Comparison of ENCODE assay signal across 16 cellular contexts in genomic region chr11:90219438-90219837, GRCh38. TPM values are rescaled to one million over a fixed set of nuclear protein-coding genes. Genes with fewer than 3 reads are reported as not detected.
A peak's percentile ranks its signal among the peaks of the same experiment; 100 is the strongest.
DNase-seq lines count a peak whose midpoint lies in the region; ATAC-seq and TF ChIP-seq lines count a peak whose summit lies in the region.
"Had no signal": no experiment of that assay in that cellular context is flagged by ENCODE, and none has a peak within 500 bp of the region (broad histone marks: within the 10 kb centered on the region; RNA-seq: fewer than 3 reads in every experiment).

No MANE protein-coding gene starts in this region.

- CTCF ChIA-PET in CD8-positive, alpha-beta T cell (lab: Charles Lee), result interaction anchor here (1.0 kb wide), 1 partner anchor 14 kb away, joined by 4 read pairs; no protein-coding TSS in a partner anchor

- no peaks in the 10 kb centered on the region for H3K9me3 Mint-ChIP-seq in CD8-positive, alpha-beta T cell
- H3K9me3 Mint-ChIP-seq: naive B cell had no signal

- no peak for TF ChIP-seq CTCF in CD8-positive, alpha-beta T cell (IDR thresholded peaks at IDR 0.05)

- H3K36me3 Mint-ChIP-seq in CD8-positive, alpha-beta T cell, result peaks cover 41% of the 10 kb centered on the region
- peaks cover 12% of the 10 kb centered on the region for H3K36me3 Mint-ChIP-seq in T-helper 17 cell (ENCODE audit: low read depth)

- H3K27ac ChIP-seq in BLaER1 treated with 17β-estradiol and CSF1 and Interleukin-3, amounts not matched to agents 10 nM and 100 nM, result 0 out of 22 replicates have a peak overlapping the region, but pooled peaks of 1 of the 11 experiments have one; percentile 12
- H3K27ac ChIP-seq in CD8-positive, alpha-beta T cell (ENCODE audit: low read depth, low read length), result no peak overlapping the region
- no peak overlapping the region for H3K27ac ChIP-seq in mesendoderm (ENCODE audit: low read depth, low read length)
- H3K27ac ChIP-seq: cardiac muscle cell, foreskin keratinocyte had no signal

- peaks cover 57% of the 10 kb centered on the region for H3K79me2 ChIP-seq in mesendoderm (ENCODE audit: control insufficient read depth, insufficient read depth, low read length)

- H2AK5ac ChIP-seq in mesendoderm (ENCODE audit: low read length), result no peak overlapping the region

- no peak overlapping the region for H3K9ac ChIP-seq in BLaER1 treated with 17β-estradiol and CSF1 and Interleukin-3, amounts not matched to agents 10 nM and 100 nM
- H3K9ac ChIP-seq in mesendoderm (ENCODE audit: low read length), result no peak overlapping the region

- no peak overlapping the region for H4K8ac ChIP-seq in mesendoderm (ENCODE audit: low read depth, low read length)

- no peak overlapping the region for H4K5ac ChIP-seq in mesendoderm (ENCODE audit: low read length)

- intact Hi-C loops in CD8-positive, alpha-beta T cell (cut with DNase I, micrococcal nuclease), result no loop called here

- no peak for ATAC-seq in CD8-positive, alpha-beta T cell
- ATAC-seq in T-helper 17 cell (no peak), HG03108 (IDR thresholded peaks at IDR 0.05; ENCODE audit: unreplicated experiment) (no peak), HG02981 (IDR thresholded peaks at IDR 0.05; ENCODE audit: unreplicated experiment) (no peak)
- ATAC-seq: foreskin keratinocyte, left ventricle myocardium superior had no signal

- no peak overlapping the region for H3K18ac ChIP-seq in mesendoderm (ENCODE audit: low read length)

- peaks cover 61 to 84% (median 78%) of the 10 kb centered on the region in 11 experiments; a peak in 21 of 22 replicates for H4K20me1 ChIP-seq in BLaER1 treated with 17β-estradiol and CSF1 and Interleukin-3, amounts not matched to agents 10 nM and 100 nM

- DNase-seq in CD8-positive, alpha-beta T cell, result no peak
- DNase-seq in T-helper 17 cell, result no peak
- peak; percentile 5 for DNase-seq in mesendoderm
- DNase-seq in H7, result no peak
- DNase-seq: activated CD8-positive, alpha-beta memory T cell treated with anti-CD3 and anti-CD28 coated beads for 24 hours; C1 segment of cervical spinal cord; foreskin keratinocyte; left ventricle myocardium superior; naive B cell; NCI-H187; NCI-H446 treated with DMSO at 0.1 percent for 48 hours; substantia nigra had no signal

- no CpG with 5 or more reads among the region's 6 CpGs for WGBS in mesendoderm (ENCODE audit: extremely low coverage, insufficient coverage, low lambda C conversion rate)

- H3K27me3 ChIP-seq in BLaER1 treated with 17β-estradiol and CSF1 and Interleukin-3, amounts not matched to agents 10 nM and 100 nM, result no peaks in the 10 kb centered on the region
- H3K27me3 ChIP-seq in CD8-positive, alpha-beta T cell (ENCODE audit: insufficient read depth, low read length), result no peaks in the 10 kb centered on the region
- H3K27me3 ChIP-seq in mesendoderm (ENCODE audit: insufficient read depth, low read length, poor library complexity) (no peaks in the 10 kb centered on the region), H7 (ENCODE audit: control insufficient read depth, insufficient read depth, low read length) (no peaks in the 10 kb centered on the region)
- H3K27me3 ChIP-seq: cardiac muscle cell, foreskin keratinocyte had no signal

- H3K27me3 Mint-ChIP-seq in CD8-positive, alpha-beta T cell (ENCODE audit: low read depth), result no peaks in the 10 kb centered on the region
- no peaks in the 10 kb centered on the region for H3K27me3 Mint-ChIP-seq in T-helper 17 cell
- H3K27me3 Mint-ChIP-seq: naive B cell had no signal

- H3K4me1 Mint-ChIP-seq in CD8-positive, alpha-beta T cell (ENCODE audit: low read depth), result peaks cover 72% of the 10 kb centered on the region
- H3K4me1 Mint-ChIP-seq in T-helper 17 cell, result peaks cover 41% of the 10 kb centered on the region

- H3K4me2 ChIP-seq in BLaER1 treated with 17β-estradiol and CSF1 and Interleukin-3, amounts not matched to agents 10 nM and 100 nM, result peak overlapping the region in 10 of 11 experiments; percentile 0 to 98 (median 84); a peak in 11 of 22 replicates
- no peak overlapping the region for H3K4me2 ChIP-seq in mesendoderm (ENCODE audit: low read length)

- no peak overlapping the region for H2BK120ac ChIP-seq in mesendoderm (ENCODE audit: low read depth, low read length)

- H3K4me1 ChIP-seq in BLaER1 treated with 17β-estradiol and CSF1 and Interleukin-3, amounts not matched to agents 10 nM and 100 nM, result peaks cover 26 to 48% (median 33%) of the 10 kb centered on the region in 10 experiments
- H3K4me1 ChIP-seq in CD8-positive, alpha-beta T cell (ENCODE audit: insufficient read depth, low read length), result peaks cover 45% of the 10 kb centered on the region
- H3K4me1 ChIP-seq in mesendoderm (ENCODE audit: control insufficient read depth, low read depth, low read length), result no peaks in the 10 kb centered on the region

- H3K27ac Mint-ChIP-seq in CD8-positive, alpha-beta T cell, result peak overlapping the region; percentile 15
- H3K27ac Mint-ChIP-seq in T-helper 17 cell, result peak overlapping the region; percentile 2

- H3K23ac ChIP-seq in mesendoderm (ENCODE audit: low read length), result no peak overlapping the region

- H3K36me3 ChIP-seq in BLaER1 treated with 17β-estradiol and CSF1 and Interleukin-3, amounts not matched to agents 10 nM and 100 nM, result peaks cover 26 to 69% (median 58%) of the 10 kb centered on the region in 11 experiments; a peak in 21 of 22 replicates
- no peaks in the 10 kb centered on the region for H3K36me3 ChIP-seq in CD8-positive, alpha-beta T cell (ENCODE audit: insufficient read depth, low read length)
- H3K36me3 ChIP-seq in mesendoderm (ENCODE audit: control insufficient read depth, insufficient read depth, low read length) (no peaks in the 10 kb centered on the region), H7 (replicated peaks; ENCODE audit: control insufficient read depth, insufficient read depth, low read length) (no peaks in the 10 kb centered on the region)

- no peak overlapping the region for H3K4ac ChIP-seq in mesendoderm (ENCODE audit: low read depth, low read length)

- H3K56ac ChIP-seq in mesendoderm (ENCODE audit: low read length), result no peak overlapping the region

- peaks cover 2% of the 10 kb centered on the region for H3K79me1 ChIP-seq in mesendoderm (ENCODE audit: low read length)

- peak overlapping the region; percentile 46 for H3K4me3 Mint-ChIP-seq in CD8-positive, alpha-beta T cell
- H3K4me3 Mint-ChIP-seq in T-helper 17 cell, result no peak overlapping the region

- H2BK5ac ChIP-seq in mesendoderm (ENCODE audit: low read length), result no peak overlapping the region

- H3K9me3 ChIP-seq in BLaER1 treated with 17β-estradiol and CSF1 and Interleukin-3, amounts not matched to agents 10 nM and 100 nM (replicated peaks in 1 of 11), result peaks cover 0 to 19% (median 13%) of the 10 kb centered on the region in 11 experiments; a peak in 15 of 22 replicates
- H3K9me3 ChIP-seq in CD8-positive, alpha-beta T cell (ENCODE audit: low read length), result no peaks in the 10 kb centered on the region
- H3K9me3 ChIP-seq in T-helper 17 cell (ENCODE audit: control insufficient read depth, low read length, poor library complexity, severe bottlenecking), result no peaks in the 10 kb centered on the region

- POLR2A ChIA-PET in CD8-positive, alpha-beta T cell (lab: Charles Lee), result no interaction called here

- H2BK15ac ChIP-seq in mesendoderm (replicated peaks; ENCODE audit: low read depth), result no peak overlapping the region

- H3K4me3 ChIP-seq in BLaER1 treated with 17β-estradiol and CSF1 and Interleukin-3, amounts not matched to agents 10 nM and 100 nM, result peak overlapping the region in 1 of 10 experiments; percentile 90; a peak in 1 of 20 replicates
- no peak overlapping the region for H3K4me3 ChIP-seq in CD8-positive, alpha-beta T cell (ENCODE audit: low read depth, low read length)
- H3K4me3 ChIP-seq in mesendoderm (ENCODE audit: low read length), result no peak overlapping the region
- H3K4me3 ChIP-seq in H7 (ENCODE audit: insufficient read depth, low read depth, low read length), result no peak overlapping the region
- H3K4me3 ChIP-seq: cardiac muscle cell had no signal

RNA-seq across cellular contexts. Expression of gene CHORDC1, which starts 3.4 kb away (rescaled TPM):
- 10 to 100 TPM; 83.3 to 83.8 TPM for total RNA-seq in CD8-positive, alpha-beta T cell
- total RNA-seq in T-helper 17 cell, result 10 to 100 TPM; 92.4 to 96.0 TPM
- polyA plus RNA-seq in mesendoderm (2013, experiment 1 of 2), result 87.6 TPM
- polyA plus RNA-seq in mesendoderm (2013, experiment 2 of 2), result 90.0 TPM
- total RNA-seq in H7 (2014; rRNA removed; shearing (Covaris generic)), result 23.7 and 29.1 TPM in 2 replicates
